Comparison of ENCODE assay signal across 9 cellular contexts in the genomic region with DNA sequence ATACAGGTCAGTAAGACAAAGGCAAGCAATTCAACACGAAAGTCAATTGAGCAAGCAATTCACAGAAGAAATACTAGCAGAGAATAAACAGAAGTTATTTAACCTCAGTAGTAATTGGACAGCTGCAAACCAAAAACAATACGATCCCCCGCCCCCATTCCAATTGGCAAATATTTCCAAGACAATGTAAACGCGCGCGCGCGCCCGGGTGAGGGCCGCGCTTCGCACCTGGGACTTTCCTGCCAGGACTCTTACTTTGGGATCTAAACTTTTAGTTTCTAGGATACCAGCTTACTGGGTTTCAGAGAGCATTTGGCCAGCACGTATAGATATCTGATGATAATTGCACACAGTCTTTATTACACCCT. TPM values are rescaled to one million over a fixed set of nuclear protein-coding genes. Genes with fewer than 3 reads are reported as not detected.
DNase-seq lines count a peak whose midpoint lies in the region; ATAC-seq and FAIRE-seq lines count a peak whose summit lies in the region.
"Had no signal": no experiment of that assay in that cellular context is flagged by ENCODE, and none has a peak within 500 bp of the region (broad histone marks: within the 10 kb centered on the region; RNA-seq: fewer than 3 reads in every experiment).

No MANE protein-coding gene starts in this region.

- H3K27ac ChIP-seq in rectal smooth muscle tissue (ENCODE audit: low read depth, low read length), result peak overlapping the region; percentile 90
- H3K27ac ChIP-seq: BLaER1 treated with 17β-estradiol and CSF1 and Interleukin-3, amounts not matched to agents 10 nM and 100 nM had no signal

- peak overlapping the region; percentile 76 for H3K4me3 ChIP-seq in rectal smooth muscle tissue (ENCODE audit: low read length)
- H3K4me3 ChIP-seq: BLaER1 treated with 17β-estradiol and CSF1 and Interleukin-3, amounts not matched to agents 10 nM and 100 nM had no signal

- no peaks in the 10 kb centered on the region for H3K27me3 ChIP-seq in rectal smooth muscle tissue (ENCODE audit: control insufficient read depth, insufficient read depth, low read length)
- H3K27me3 ChIP-seq: BLaER1 treated with 17β-estradiol and CSF1 and Interleukin-3, amounts not matched to agents 10 nM and 100 nM had no signal

- peaks cover 10% of the 10 kb centered on the region for H3K36me3 Mint-ChIP-seq in activated naive CD8-positive, alpha-beta T cell

- peaks cover 21% of the 10 kb centered on the region for H3K4me1 Mint-ChIP-seq in activated naive CD8-positive, alpha-beta T cell (ENCODE audit: low read depth)

- peaks cover under 1% of the 10 kb centered on the region for H3K4me1 ChIP-seq in rectal smooth muscle tissue (ENCODE audit: control insufficient read depth, insufficient read depth, low read length)

- DNase-seq in NCI-H1694 treated with DMSO at 0.1 percent for 48 hours (lab: John Stamatoyannopoulos, UW) (peak; percentile 19), NCI-H1694 (lab: John Stamatoyannopoulos, UW) (no peak), NCI-H2029 (lab: John Stamatoyannopoulos, UW) (peak; percentile 49), left ventricle myocardium superior (no peak), RCC 7860 (ENCODE audit: low spot score) (no peak), RPMI8226 (no peak)

- FAIRE-seq in RCC 7860 (lab: Jason Lieb, UNC), result no peak

- intact Hi-C loops in left ventricle myocardium superior (cut with micrococcal nuclease), result no loop called here

- peak overlapping the region; percentile 89 for H3K27ac Mint-ChIP-seq in activated naive CD8-positive, alpha-beta T cell

- peak overlapping the region; percentile 92 for H3K4me3 Mint-ChIP-seq in activated naive CD8-positive, alpha-beta T cell

- H3K27me3 Mint-ChIP-seq in activated naive CD8-positive, alpha-beta T cell, result no peaks in the 10 kb centered on the region

- ATAC-seq in left ventricle myocardium superior, result peak; percentile 4

- no peaks in the 10 kb centered on the region for H3K9me3 Mint-ChIP-seq in activated naive CD8-positive, alpha-beta T cell (ENCODE audit: low read depth)

- no peak overlapping the region for H3K9ac ChIP-seq in rectal smooth muscle tissue (ENCODE audit: low read length)
- H3K9ac ChIP-seq: BLaER1 treated with 17β-estradiol and CSF1 and Interleukin-3, amounts not matched to agents 10 nM and 100 nM had no signal

- peaks cover 12% of the 10 kb centered on the region for H3K36me3 ChIP-seq in rectal smooth muscle tissue (ENCODE audit: control insufficient read depth, insufficient read depth, low read length)

RNA-seq across cellular contexts. Expression of gene RUFY1, which starts 8.5 kb away (rescaled TPM):
- 24.5 TPM for total RNA-seq in left ventricle myocardium superior

Comparison
In these comparisons a context has a peak if more than half of its experiments do, and no peak if none do; other contexts are left out.
1. DNase-seq: peak in NCI-H1694 treated with DMSO at 0.1 percent for 48 hours (single experiment) and NCI-H2029 (single experiment); none in NCI-H1694 (single experiment), left ventricle myocardium superior (single experiment), RCC 7860 (single experiment) and RPMI8226 (single experiment).